In genomic region chr16:80512460-80512859, GRCh38 we compare ENCODE assay signal across 2 cellular contexts.
TF ChIP-seq lines count a peak whose summit lies in the region.

No MANE protein-coding gene starts in this region.

TF ChIP-seq in IMR-90, 13 proteins besides CTCF, POLR2A, EP300 and RAD21:
- TF ChIP-seq MXI1 (IDR thresholded peaks at IDR 0.05; ENCODE audit: borderline replicate concordance, low read depth, low read length) (no peak), FOS (IDR thresholded peaks at IDR 0.05; ENCODE audit: low read depth, low read length) (no peak), RCOR1 (IDR thresholded peaks at IDR 0.05; ENCODE audit: insufficient replicate concordance, low read length) (no peak), MAFK (IDR thresholded peaks at IDR 0.05; ENCODE audit: low read depth, low read length) (no peak), NFE2L2 (IDR thresholded peaks at IDR 0.05; ENCODE audit: low read depth, low read length) (no peak), CHD1 (IDR thresholded peaks at IDR 0.05; ENCODE audit: low read depth, low read length) (no peak), BHLHE40 (IDR thresholded peaks at IDR 0.05; ENCODE audit: low read depth, low read length) (no peak), MAZ (IDR thresholded peaks at IDR 0.05; ENCODE audit: borderline replicate concordance, low read depth, low read length) (no peak), RFX5 (IDR thresholded peaks at IDR 0.05; ENCODE audit: low read depth, low read length) (no peak), SMC3 (IDR thresholded peaks at IDR 0.05; ENCODE audit: low read depth, low read length) (no peak), USF2 (IDR thresholded peaks at IDR 0.05; ENCODE audit: low read depth, low read length) (no peak), CEBPB (IDR thresholded peaks at IDR 0.05; ENCODE audit: low read depth, low read length) (no peak), ELK1 (IDR thresholded peaks at IDR 0.05; ENCODE audit: borderline replicate concordance, low read depth, low read length) (no peak)

TF ChIP-seq in H1, 55 proteins besides CTCF, POLR2A, EP300 and RAD21:
- TF ChIP-seq GTF2F1 (IDR thresholded peaks at IDR 0.05; ENCODE audit: borderline replicate concordance, low read depth, low read length): no peak
- no peak for TF ChIP-seq POU5F1 (IDR thresholded peaks at IDR 0.05; ENCODE audit: low read depth, low read length)
- TF ChIP-seq PHF8 (conservative IDR thresholded peaks at IDR 0.05; ENCODE audit: low read depth, low read length): no peak
- TF ChIP-seq YY1 (IDR thresholded peaks at IDR 0.05; ENCODE audit: low read depth, low read length): no peak
- no peak for TF ChIP-seq SP2 (IDR thresholded peaks at IDR 0.05; ENCODE audit: low read length)
- TF ChIP-seq RXRA (IDR thresholded peaks at IDR 0.05; ENCODE audit: insufficient read depth, low read depth, low read length): no peak
- TF ChIP-seq SUZ12 (IDR thresholded peaks at IDR 0.05; ENCODE audit: low read length): no peak
- TF ChIP-seq ASH2L (IDR thresholded peaks at IDR 0.05; ENCODE audit: low read length): no peak
- no peak for TF ChIP-seq NANOG (IDR thresholded peaks at IDR 0.05; ENCODE audit: insufficient read depth, low read depth, low read length, poor library complexity, severe bottlenecking)
- no peak for TF ChIP-seq ATF3 (IDR thresholded peaks at IDR 0.05; ENCODE audit: insufficient read depth, low read depth, low read length)
- TF ChIP-seq RFX5 (IDR thresholded peaks at IDR 0.05; ENCODE audit: borderline replicate concordance, low read depth, low read length): no peak
- no peak for TF ChIP-seq TAF1 (IDR thresholded peaks at IDR 0.05; ENCODE audit: low read depth, low read length)
- no peak for TF ChIP-seq JUND (IDR thresholded peaks at IDR 0.05; ENCODE audit: low read length)
- TF ChIP-seq JUN (IDR thresholded peaks at IDR 0.05; ENCODE audit: low read depth, low read length): no peak
- TF ChIP-seq ATF2 (IDR thresholded peaks at IDR 0.05; ENCODE audit: low read length): no peak
- no peak for TF ChIP-seq KDM5A (IDR thresholded peaks at IDR 0.05; ENCODE audit: low read length)
- no peak for TF ChIP-seq CHD7 (IDR thresholded peaks at IDR 0.05; ENCODE audit: insufficient replicate concordance, low read length)
